ENCODE assay signal across 30 cellular contexts in the genomic region with DNA sequence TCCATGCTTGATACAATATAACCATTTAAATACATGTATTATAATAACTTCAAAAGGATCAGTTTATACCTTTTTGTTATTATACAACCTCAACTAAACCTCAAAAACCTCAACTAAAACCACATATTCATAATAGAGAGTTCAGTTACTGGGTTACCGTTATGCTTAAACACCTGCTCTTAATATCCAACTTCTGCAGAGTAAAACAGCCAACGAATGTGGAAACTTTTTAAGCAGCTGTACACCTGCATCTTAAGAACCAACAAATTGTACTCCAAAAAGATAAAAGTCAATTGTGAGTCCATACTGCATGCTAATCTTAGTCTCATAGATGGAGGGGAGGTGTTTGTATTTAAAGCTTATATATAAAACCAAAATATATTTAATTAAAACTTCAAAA.
"Had no signal": no experiment of that assay in that cellular context is flagged by ENCODE, and none has a peak within 500 bp of the region (broad histone marks: within the 10 kb centered on the region; RNA-seq: fewer than 3 reads in every experiment).

No MANE protein-coding gene starts in this region.

- H3K4me1 ChIP-seq: ascending aorta, colonic mucosa, gastroesophageal sphincter, pancreas, prostate gland, uterus had no signal

- H3K4me3 ChIP-seq: ascending aorta, cardiac muscle cell, colonic mucosa, dorsolateral prefrontal cortex, gastroesophageal sphincter, pancreas, prostate gland, skin epidermis, thoracic aorta, uterus had no signal

- H3K36me3 ChIP-seq: ascending aorta, cardiac muscle cell, colonic mucosa, gastroesophageal sphincter, pancreas, prostate gland, thoracic aorta, uterus had no signal

- H3K27me3 ChIP-seq: ascending aorta, cardiac muscle cell, colonic mucosa, dorsolateral prefrontal cortex, gastroesophageal sphincter, pancreas, uterus had no signal

- ATAC-seq: gastroesophageal sphincter; naive thymus-derived CD8-positive, alpha-beta T cell; pancreas; sciatic nerve; stimulated activated effector memory CD8-positive, alpha-beta T cell treated with anti-CD3 and anti-CD28 coated beads, Interleukin-12 subunit alpha, Interleukin-12 subunit beta, amount 100 ng/mL, for 72 hours had no signal

- DNase-seq: activated CD4-positive, alpha-beta memory T cell treated with anti-CD3 and anti-CD28 coated beads, Interleukin-2, amount 10 ng/mL, durations not matched to agents 7 days and 5 days; activated CD4-positive, alpha-beta T cell treated with anti-CD3 and anti-CD28 coated beads for 1 hour; activated CD4-positive, alpha-beta T cell treated with anti-CD3 and anti-CD28 coated beads, Interleukin-2, amount 10 ng/mL, durations not matched to agents 7 days and 5 days; activated CD8-positive, alpha-beta memory T cell treated with anti-CD3 and anti-CD28 coated beads, Interleukin-2, amount 50 U/mL, for 48 hours; activated gamma-delta T cell; activated naive CD4-positive, alpha-beta T cell treated with anti-CD3 and anti-CD28 coated beads, Interleukin-2, amount 10 ng/mL, durations not matched to agents 7 days and 5 days; activated naive CD8-positive, alpha-beta T cell treated with anti-CD3 and anti-CD28 coated beads, Interleukin-2, amount 10 ng/mL, durations not matched to agents 7 days and 5 days; activated T-cell treated with anti-CD3 and anti-CD28 coated beads, Interleukin-2, amount 50 U/mL, for 24 hours; cerebellar nuclear complex; colonic mucosa; dorsolateral prefrontal cortex; effector memory CD4-positive, alpha-beta T cell; hypothalamus; naive thymus-derived CD8-positive, alpha-beta T cell; nucleus accumbens; pancreas; retina; stimulated activated CD4-positive, alpha-beta T cell treated with anti-CD3 and anti-CD28 coated beads, Interleukin-12 subunit alpha, Interleukin-12 subunit beta, amount 100 ng/mL, for 4 hours; stimulated activated CD4-positive, alpha-beta T cell treated with anti-CD3 and anti-CD28 coated beads, Interleukin-4, amount 100 ng/mL, for 24 hours; T1000; trophoblast cell; uterus had no signal

- H3K9me3 ChIP-seq: ascending aorta, colonic mucosa, gastroesophageal sphincter, pancreas, prostate gland, thoracic aorta, uterus had no signal

- H3K27ac ChIP-seq: ascending aorta, cardiac muscle cell, colonic mucosa, dorsolateral prefrontal cortex, gastroesophageal sphincter, pancreas, prostate gland, skin epidermis, thoracic aorta, uterus had no signal
